Comparison of ENCODE assay signal across 8 cellular contexts in genomic region chr7:139133335-139134139, GRCh38. TPM values are rescaled to one million over a fixed set of nuclear protein-coding genes. Genes with fewer than 3 reads are reported as not detected.
DNase-seq lines count a peak whose midpoint lies in the region; ATAC-seq and TF ChIP-seq lines count a peak whose summit lies in the region.

No MANE protein-coding gene starts in this region.

- no peaks in the 10 kb centered on the region for H3K36me3 Mint-ChIP-seq in T-helper 1 cell treated with Interleukin-12 subunit alpha and Interleukin-12 subunit beta and Interleukin-4 antibody, amounts not matched to agents 30 μg/mL and 1 μg/mL, for 36 hours (ENCODE audit: low read depth)

- H3K4me1 ChIP-seq in right atrium auricular region (peaks cover 0 to 15% of the 10 kb centered on the region in 2 donors), prostate gland (replicated peaks) (no peaks in the 10 kb centered on the region)

- H3K4me1 Mint-ChIP-seq in T-helper 1 cell treated with Interleukin-12 subunit alpha and Interleukin-12 subunit beta and Interleukin-4 antibody, amounts not matched to agents 30 μg/mL and 1 μg/mL, for 36 hours (ENCODE audit: low read depth) = peaks cover 16% of the 10 kb centered on the region

- WGBS in prostate gland = 1% methylated on average over 36 of the region's 36 CpGs

- H3K27ac Mint-ChIP-seq in T-helper 1 cell treated with Interleukin-12 subunit alpha and Interleukin-12 subunit beta and Interleukin-4 antibody, amounts not matched to agents 30 μg/mL and 1 μg/mL, for 36 hours = peak overlapping the region; percentile 76

- H3K9me3 Mint-ChIP-seq in T-helper 1 cell treated with Interleukin-12 subunit alpha and Interleukin-12 subunit beta and Interleukin-4 antibody, amounts not matched to agents 30 μg/mL and 1 μg/mL, for 36 hours = no peaks in the 10 kb centered on the region

- intact Hi-C loops in prostate gland (cut with DNase I) = loop anchor here (5.0 kb wide), 1 partner anchor 99 kb away; the partner anchor contains the start of gene UBN2

- H3K27me3 ChIP-seq in right atrium auricular region (no peaks in the 10 kb centered on the region), prostate gland (replicated peaks; ENCODE audit: insufficient read depth) (no peaks in the 10 kb centered on the region)

- TF ChIP-seq POLR2A in GM15510 (IDR thresholded peaks at IDR 0.05; ENCODE audit: borderline replicate concordance, extremely low read depth, insufficient read length) = peak; percentile 43
- no peak for TF ChIP-seq POLR2A in prostate gland (IDR thresholded peaks at IDR 0.05)

- H3K9me3 ChIP-seq in right atrium auricular region (no peaks in the 10 kb centered on the region), prostate gland (no peaks in the 10 kb centered on the region)

- peak; percentile 81 for DNase-seq in NCI-H146 treated with DMSO at 0.1 percent for 48 hours (lab: John Stamatoyannopoulos, UW; ENCODE audit: unreplicated experiment)
- peak in 55 of 56 donors; percentile 5 to 89 (median 74) for DNase-seq in amygdala (lab: John Stamatoyannopoulos, UW)
- DNase-seq in right atrium auricular region (ENCODE audit: low spot score) = peak; percentile 88
- DNase-seq in prostate gland (ENCODE audit: low spot score) = peak; percentile 74
- DNase-seq in ureter (ENCODE audit: low spot score) = peak; percentile 85

- H3K4me3 ChIP-seq in right atrium auricular region = peak overlapping the region; percentile 52 to 61
- H3K4me3 ChIP-seq in prostate gland = peak overlapping the region; percentile 37 to 44

- TF ChIP-seq CTCF in right atrium auricular region (IDR thresholded peaks at IDR 0.05) (no peak), prostate gland (IDR thresholded peaks at IDR 0.05) (no peak)

- H3K27ac ChIP-seq in right atrium auricular region = peak overlapping the region; percentile 58 to 59
- H3K27ac ChIP-seq in prostate gland = peak overlapping the region; percentile 58 to 65

- ATAC-seq in HG02840 (IDR thresholded peaks at IDR 0.05; ENCODE audit: low FRiP score, unreplicated experiment) = peak; percentile 98

- H3K27me3 Mint-ChIP-seq in T-helper 1 cell treated with Interleukin-12 subunit alpha and Interleukin-12 subunit beta and Interleukin-4 antibody, amounts not matched to agents 30 μg/mL and 1 μg/mL, for 36 hours (ENCODE audit: low read depth) = peaks cover 4% of the 10 kb centered on the region

- H3K36me3 ChIP-seq in right atrium auricular region = no peaks in the 10 kb centered on the region
- H3K36me3 ChIP-seq in prostate gland = no peaks in the 10 kb centered on the region

- H3K4me3 Mint-ChIP-seq in T-helper 1 cell treated with Interleukin-12 subunit alpha and Interleukin-12 subunit beta and Interleukin-4 antibody, amounts not matched to agents 30 μg/mL and 1 μg/mL, for 36 hours = peak overlapping the region; percentile 93

RNA-seq across cellular contexts. Expression of gene ZC3HAV1, which starts 24.0 kb away (rescaled TPM):
- total RNA-seq in right atrium auricular region = 10 to 100 TPM in 1 of 2 donors, 1 to 10 TPM in 1; 8.0 to 15.2 TPM
- 10 to 100 TPM; 41.2 to 47.9 TPM for total RNA-seq in prostate gland
- total RNA-seq in ureter = 30.0 TPM

Comparison
In these comparisons a context has a peak if more than half of its experiments do, and no peak if none do; other contexts are left out.
1. Peak in every context shown above with its lines: DNase-seq, ATAC-seq, H3K4me3 ChIP-seq and H3K27ac ChIP-seq.